ENCODE assay signal across 20 cellular contexts in the genomic region with DNA sequence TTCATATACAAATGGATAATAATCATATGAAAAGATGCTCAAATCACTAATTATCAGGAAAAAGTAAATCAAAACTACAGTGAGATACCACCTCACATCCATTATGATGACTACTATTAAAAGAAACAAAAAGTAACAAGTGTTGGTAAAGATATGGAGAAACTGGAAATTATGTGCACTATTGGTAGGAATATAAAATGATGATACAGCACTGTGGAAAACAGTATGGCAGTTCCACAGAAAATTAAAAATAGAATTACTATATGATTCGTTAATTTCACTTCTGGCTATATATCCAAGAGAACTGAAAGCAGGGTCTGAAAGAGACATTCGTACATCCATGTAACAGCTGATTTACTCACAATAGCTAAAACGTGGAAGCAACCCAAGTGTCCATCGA.
"Had no signal": no experiment of that assay in that cellular context is flagged by ENCODE, and none has a peak within 500 bp of the region (broad histone marks: within the 10 kb centered on the region; RNA-seq: fewer than 3 reads in every experiment).

No MANE protein-coding gene starts in this region.

- H3K4me3 Mint-ChIP-seq: activated naive CD8-positive, alpha-beta T cell treated with anti-CD3 and anti-CD28 coated beads, Interleukin-2, amount 10 ng/mL, durations not matched to agents 7 days and 5 days; neural crest cell had no signal

- H3K27me3 ChIP-seq: brain microvascular endothelial cell, ovary, sigmoid colon, spleen, stomach, upper lobe of right lung had no signal

- H3K27me3 Mint-ChIP-seq: activated naive CD8-positive, alpha-beta T cell treated with anti-CD3 and anti-CD28 coated beads, Interleukin-2, amount 10 ng/mL, durations not matched to agents 7 days and 5 days had no signal

- H3K4me3 ChIP-seq: lung, ovary, sigmoid colon, spleen, stomach, thoracic aorta, upper lobe of right lung had no signal

- H3K36me3 ChIP-seq: brain microvascular endothelial cell, ovary, sigmoid colon, spleen, stomach, thoracic aorta, upper lobe of right lung had no signal

- H3K4me1 ChIP-seq: sigmoid colon, stomach, upper lobe of right lung had no signal

- H3K4me1 Mint-ChIP-seq: immature natural killer cell had no signal

- H3K27ac ChIP-seq: brain microvascular endothelial cell, epithelial cell of prostate, ovary, sigmoid colon, spleen, stomach, thoracic aorta, upper lobe of right lung had no signal

- FAIRE-seq: frontal cortex had no signal

- ATAC-seq: upper lobe of right lung had no signal

- H3K9me3 ChIP-seq: ovary, sigmoid colon, spleen, stomach, thoracic aorta, upper lobe of right lung had no signal

- H3K9me3 Mint-ChIP-seq: immature natural killer cell had no signal

- DNase-seq: activated CD4-positive, CD25-positive, alpha-beta regulatory T cell treated with anti-CD3 and anti-CD28 coated beads, Interleukin-2, amount 50 U/mL, for 72 hours; activated CD8-positive, alpha-beta memory T cell treated with anti-CD3 and anti-CD28 coated beads, Interleukin-2, amount 50 U/mL, for 4 hours; activated naive CD8-positive, alpha-beta T cell treated with anti-CD3 and anti-CD28 coated beads, Interleukin-2, amount 10 ng/mL, durations not matched to agents 7 days and 5 days; anterior cingulate cortex; brain microvascular endothelial cell; effector memory CD4-positive, alpha-beta T cell; head of caudate nucleus; immature natural killer cell; midbrain; ovary; sigmoid colon; spleen; stomach; T-helper 9 cell; upper lobe of right lung had no signal

- H3K27ac Mint-ChIP-seq: activated naive CD8-positive, alpha-beta T cell treated with anti-CD3 and anti-CD28 coated beads, Interleukin-2, amount 10 ng/mL, durations not matched to agents 7 days and 5 days had no signal
